8 cellular contexts compared by ENCODE assay signal in the genomic region with DNA sequence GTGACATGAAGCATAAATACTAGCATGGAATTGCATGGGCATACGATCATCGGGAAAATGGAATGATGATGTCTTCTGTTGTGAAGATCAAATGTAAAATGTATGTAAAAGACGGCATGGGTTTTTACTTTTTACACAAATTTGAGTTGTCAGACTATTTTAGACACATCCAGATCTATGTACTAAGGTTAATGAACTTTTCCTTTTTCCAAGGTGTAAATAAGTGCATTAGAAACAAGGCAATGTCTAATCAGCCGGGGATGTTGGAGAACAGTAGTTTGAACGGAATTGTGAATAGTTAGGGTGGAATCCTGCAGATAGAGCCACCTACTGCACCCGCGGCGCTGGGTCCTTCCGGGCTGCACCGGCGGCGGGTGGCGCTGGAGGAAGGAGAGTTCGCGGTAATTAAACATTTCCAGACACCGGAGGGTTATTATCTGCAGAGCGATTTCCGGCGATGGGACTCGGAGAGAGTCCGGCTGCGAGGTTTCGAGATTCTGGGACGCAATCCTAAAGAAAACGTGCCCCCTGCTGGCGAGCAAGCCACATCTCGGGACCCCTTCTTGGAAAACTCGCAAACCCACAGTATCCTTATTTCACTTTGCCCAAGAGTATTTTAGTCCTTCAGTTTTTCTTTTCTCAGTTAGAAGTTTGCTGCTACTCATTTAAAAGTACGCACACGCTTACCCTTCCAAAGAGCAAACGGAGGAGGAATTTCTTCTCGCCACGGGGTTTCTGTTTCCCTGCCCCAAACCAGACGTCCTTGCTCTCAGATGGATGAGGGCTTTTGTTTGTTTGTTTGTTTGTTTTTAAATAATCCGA. TPM values are rescaled to one million over a fixed set of nuclear protein-coding genes. Genes with fewer than 3 reads are reported as not detected.
A peak's percentile ranks its signal among the peaks of the same experiment; 100 is the strongest.
DNase-seq lines count a peak whose midpoint lies in the region; TF ChIP-seq lines count a peak whose summit lies in the region.

No MANE protein-coding gene starts in this region.

- TF ChIP-seq CTCF in NB4 (IDR thresholded peaks at IDR 0.05; ENCODE audit: low read depth, low read length) (peak; percentile 78), spleen (IDR thresholded peaks at IDR 0.05 in 8 of 11, conservative IDR thresholded peaks at IDR 0.05 in 3 of 11) (peak; percentile 22 to 81 (median 64))

- 1 to 2% (median 1%) methylated on average over 35 of the region's 35 CpGs for WGBS in spleen, 5 donors

- H3K9me3 ChIP-seq in spleen = no peaks in the 10 kb centered on the region

- H3K27ac ChIP-seq in spleen = peak overlapping the region in 6 of 8 donors; percentile 6 to 55 (median 34)

- H3K4me3 ChIP-seq in NB4 (ENCODE audit: low read depth, low read length) (peak overlapping the region; percentile 64), spleen (peak overlapping the region; percentile 53 to 78 (median 60))

- H3K4me1 ChIP-seq in spleen = peaks cover 3 to 50% (median 37%) of the 10 kb centered on the region in 6 donors

- TF ChIP-seq POLR2A in NB4 (IDR thresholded peaks at IDR 0.05; ENCODE audit: extremely low read depth, insufficient read length) (no peak), spleen (IDR thresholded peaks at IDR 0.05) (no peak)

- DNase-seq in DMS79 (lab: John Stamatoyannopoulos, UW) (peak; percentile 26), GOT3 (lab: John Stamatoyannopoulos, UW) (peak; percentile 28), NB4 (ENCODE audit: low read depth) (peak; percentile 76), SKM-1 (lab: John Stamatoyannopoulos, UW; ENCODE audit: unreplicated experiment) (peak; percentile 59), cerebellar cortex (ENCODE audit: low spot score) (peak; percentile 51), kidney tubule cell (ENCODE audit: low spot score) (peak; percentile 87), spleen (peak; percentile 86), NK-92 (lab: John Stamatoyannopoulos, UW; ENCODE audit: unreplicated experiment) (no peak)

- peaks cover 0 to 77% (median 50%) of the 10 kb centered on the region in 7 donors for H3K27me3 ChIP-seq in spleen (replicated peaks in 1 of 7)

- no peaks in the 10 kb centered on the region for H3K36me3 ChIP-seq in spleen

- intact Hi-C loops in spleen (cut with DNase I; ENCODE audit: low total_unique reads) = loop anchor here (5.0 to 10.0 kb wide), 2 partner anchors 611 to 848 kb away; no protein-coding TSS in a partner anchor

RNA-seq across cellular contexts. Expression of gene OSR1, which starts 4.4 kb away (rescaled TPM):
- under 1 TPM in 2 of 7 donors, not detected in 5; 0.23 to 0.32 TPM for total RNA-seq in spleen
- 1 to 10 TPM in 1 of 3 donors, under 1 TPM in 2; 0.04 to 1.4 (median 0.13) TPM for polyA plus RNA-seq in spleen
